8 cellular contexts compared by ENCODE assay signal in genomic region chr1:41578712-41579335, GRCh38.
DNase-seq lines count a peak whose midpoint lies in the region; ATAC-seq and TF ChIP-seq lines count a peak whose summit lies in the region.

No MANE protein-coding gene starts in this region.

- no TSS peak for BruUV-seq in Panc1 (replicated peaks; lab: Mats Ljungman, UMichigan)

- peak; percentile 73 for TF ChIP-seq CTCF in Panc1 (IDR thresholded peaks at IDR 0.05)
- TF ChIP-seq CTCF in fibroblast of mammary gland (conservative IDR thresholded peaks at IDR 0.05; ENCODE audit: control insufficient read depth, insufficient read depth, low read depth, low read length): peak; percentile 54
- TF ChIP-seq CTCF in testis (IDR thresholded peaks at IDR 0.05): peak; percentile 11 to 54 (median 36)

- no peak for TF ChIP-seq POLR2A in testis (IDR thresholded peaks at IDR 0.05)

- H3K36me3 ChIP-seq in Panc1 (ENCODE audit: control insufficient read depth, insufficient read depth, low read length): no peaks in the 10 kb centered on the region
- H3K36me3 ChIP-seq in testis (ENCODE audit: low read depth, missing control alignments): no peaks in the 10 kb centered on the region

- no peaks in the 10 kb centered on the region for H3K27me3 ChIP-seq in Panc1 (ENCODE audit: control insufficient read depth, insufficient read depth, low read length)
- H3K27me3 ChIP-seq in testis: no peaks in the 10 kb centered on the region

- WGBS in testis, 2 donors: 82 to 88% methylated on average over 4 of the region's 4 CpGs

- ATAC-seq in Panc1 (no peak), HG03135 (IDR thresholded peaks at IDR 0.05; ENCODE audit: unreplicated experiment) (no peak)

- DNase-seq in NCI-H82 (lab: John Stamatoyannopoulos, UW): peak; percentile 17
- no peak for DNase-seq in NCI-H82 treated with DMSO at 0.1 percent for 48 hours (lab: John Stamatoyannopoulos, UW; ENCODE audit: unreplicated experiment)
- no peak for DNase-seq in Panc1 (ENCODE audit: low read depth, low spot score)
- DNase-seq in fibroblast of mammary gland (ENCODE audit: low read depth): peak; percentile 33
- no peak for DNase-seq in testis
- no peak for DNase-seq in inferior parietal cortex (ENCODE audit: extremely low spot score)
- DNase-seq in OCI-M2 (lab: John Stamatoyannopoulos, UW; ENCODE audit: unreplicated experiment): no peak

- intact Hi-C loops in Panc1 (cut with micrococcal nuclease; ENCODE audit: unreplicated experiment) (no loop called here), testis (cut with DNase I; ENCODE audit: low total_unique reads) (loop anchor here (10.0 kb wide), 1 partner anchor 596 kb away; no protein-coding TSS in a partner anchor)

- H3K4me3 ChIP-seq in Panc1 (ENCODE audit: low read depth in 2 of 2, low read length in 2 of 2): no peak overlapping the region
- no peak overlapping the region for H3K4me3 ChIP-seq in fibroblast of mammary gland (ENCODE audit: control insufficient read depth, low read depth, low read length)
- no peak overlapping the region for H3K4me3 ChIP-seq in testis

- in situ Hi-C loops in Panc1 (cut with HindIII; ENCODE audit: low pct_unique_long_range_greater_than_20kb, low sequenced_read_pairs): no loop called here

- H3K9me3 ChIP-seq in Panc1 (ENCODE audit: control insufficient read depth, insufficient read depth, low read depth, low read length): no peaks in the 10 kb centered on the region
- H3K9me3 ChIP-seq in testis: no peaks in the 10 kb centered on the region

- no peak overlapping the region for H3K27ac ChIP-seq in Panc1 (ENCODE audit: low read length)
- H3K27ac ChIP-seq in testis: no peak overlapping the region

- CTCF ChIA-PET in Panc1 (lab: Charles Lee): interaction anchor here (0.5 kb wide), 1 partner anchor 63 kb away, joined by 3 read pairs; no protein-coding TSS in a partner anchor

- POLR2A ChIA-PET in Panc1 (lab: Charles Lee): interaction anchor here (0.7 kb wide), 1 partner anchor 202 kb away, joined by 5 read pairs; no protein-coding TSS in a partner anchor

- H3K4me1 ChIP-seq in Panc1 (ENCODE audit: control insufficient read depth, insufficient read depth, low read length) (no peaks in the 10 kb centered on the region), testis (no peaks in the 10 kb centered on the region)

Comparison
In these comparisons a context has a peak if more than half of its experiments do, and no peak if none do; other contexts are left out.
1. DNase-seq: peak in NCI-H82 (single experiment) and fibroblast of mammary gland (single experiment); none in NCI-H82 treated with DMSO at 0.1 percent for 48 hours (single experiment), Panc1 (single experiment), testis (single experiment), inferior parietal cortex (single experiment) and OCI-M2 (single experiment).
2. Peak in every context shown above with its lines, with median percentiles within 50 percentile points of each other: CTCF ChIP-seq.